10 cellular contexts compared by ENCODE assay signal in the genomic region with DNA sequence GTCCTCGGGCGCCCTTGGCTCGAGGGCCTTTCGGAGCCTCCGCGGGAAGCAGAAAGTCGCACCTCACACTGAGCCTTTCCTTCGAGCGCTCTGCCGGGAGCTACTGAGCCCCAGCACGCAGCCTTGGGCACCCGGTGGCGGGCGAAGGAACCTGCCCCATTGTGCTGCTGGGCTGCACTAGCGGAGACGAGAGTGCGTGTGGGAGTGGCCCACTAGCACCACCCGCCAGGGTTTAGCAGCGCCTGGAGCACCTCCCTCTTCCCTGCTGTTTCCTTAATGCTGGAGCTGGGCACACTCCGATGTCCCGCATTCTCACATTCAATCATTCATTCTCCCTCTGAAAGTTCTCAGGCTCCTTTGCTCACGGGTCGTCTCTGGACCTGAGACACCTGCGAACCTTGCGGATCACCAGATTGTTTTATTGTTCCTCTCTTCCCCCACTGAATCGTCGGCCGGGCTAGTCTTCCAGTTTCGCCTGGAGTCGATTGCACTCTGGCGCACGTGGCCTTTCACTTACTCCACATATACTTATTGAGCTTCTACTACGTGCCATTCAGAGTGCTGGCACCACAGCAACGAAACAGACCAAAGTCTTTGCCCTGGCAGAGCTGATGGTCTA. TPM values are rescaled to one million over a fixed set of nuclear protein-coding genes. Genes with fewer than 3 reads are reported as not detected.
DNase-seq lines count a peak whose midpoint lies in the region; ATAC-seq, FAIRE-seq and TF ChIP-seq lines count a peak whose summit lies in the region.
"Had no signal": no experiment of that assay in that cellular context is flagged by ENCODE, and none has a peak within 500 bp of the region (broad histone marks: within the 10 kb centered on the region; RNA-seq: fewer than 3 reads in every experiment).

No MANE protein-coding gene starts in this region.

- H3K9me3 Mint-ChIP-seq in Calu3 (ENCODE audit: low read depth, unreplicated experiment) (no peaks in the 10 kb centered on the region), GM23338 (peaks cover 3% of the 10 kb centered on the region; the same call in 2 of the 3 replicates), astrocyte (ENCODE audit: unreplicated experiment) (peaks cover 34% of the 10 kb centered on the region)
- peaks cover 0 to 27% (median 9%) of the 10 kb centered on the region in 9 donors for H3K9me3 Mint-ChIP-seq in naive thymus-derived CD8-positive, alpha-beta T cell

- 4% methylated on average over 34 of the region's 34 CpGs for WGBS in GM23248 (ENCODE audit: low coverage in 1 of 2, low lambda C conversion rate in 2 of 2, missing lambda C conversion rate in 2 of 2), 2 experiments

- H3K36me3 Mint-ChIP-seq in Calu3 (ENCODE audit: insufficient read depth, unreplicated experiment) = peaks cover 18% of the 10 kb centered on the region
- no peaks in the 10 kb centered on the region; the same call in 2 of the 3 replicates for H3K36me3 Mint-ChIP-seq in GM23338 (ENCODE audit: low read depth)
- H3K36me3 Mint-ChIP-seq in astrocyte (ENCODE audit: low read depth, unreplicated experiment) = peaks cover 6% of the 10 kb centered on the region
- H3K36me3 Mint-ChIP-seq in naive thymus-derived CD8-positive, alpha-beta T cell = peaks cover 0 to 25% (median 11%) of the 10 kb centered on the region in 3 donors

- BruUV-seq in Calu3 (replicated peaks; lab: Mats Ljungman, UMichigan) = no TSS peak

- H3K4me1 ChIP-seq in GM23338 (ENCODE audit: insufficient read depth) (peaks cover 64% of the 10 kb centered on the region), astrocyte (ENCODE audit: insufficient read depth, low read length) (peaks cover 5% of the 10 kb centered on the region), GM23248 (ENCODE audit: insufficient read depth) (no peaks in the 10 kb centered on the region)

- no peak for TF ChIP-seq CTCF in Calu3 (IDR thresholded peaks at IDR 0.05; ENCODE audit: unreplicated experiment)
- TF ChIP-seq CTCF in GM23338 (conservative IDR thresholded peaks at IDR 0.05; ENCODE audit: low read depth in 2 of 2) = no peak
- TF ChIP-seq CTCF in astrocyte (IDR thresholded peaks at IDR 0.05; ENCODE audit: insufficient read depth, low read depth, low read length) = no peak

- CTCF ChIA-PET in Calu3 (lab: Charles Lee) = interaction anchor here (0.6 kb wide), 2 partner anchors 12 to 61 kb away, joined by 3 to 5 read pairs; no protein-coding TSS in a partner anchor

- H3K4me3 Mint-ChIP-seq in Calu3 (ENCODE audit: low read depth, unreplicated experiment) (peak overlapping the region; percentile 70), GM23338 (peak overlapping the region; percentile 53), astrocyte (ENCODE audit: unreplicated experiment) (no peak overlapping the region)
- peak overlapping the region in 8 of 10 donors; percentile 3 to 70 (median 38) for H3K4me3 Mint-ChIP-seq in naive thymus-derived CD8-positive, alpha-beta T cell

- H3K4me2 ChIP-seq in GM23338 (peak overlapping the region; percentile 75), astrocyte (ENCODE audit: low read length) (no peak overlapping the region), GM23248 (ENCODE audit: unreplicated experiment) (no peak overlapping the region)

- H3K79me2 ChIP-seq in GM23338 (replicated peaks; ENCODE audit: insufficient read depth) (no peaks in the 10 kb centered on the region), astrocyte (ENCODE audit: insufficient read depth, low read length) (no peaks in the 10 kb centered on the region), GM23248 (ENCODE audit: insufficient read depth) (no peaks in the 10 kb centered on the region)

- peak; percentile 56 for ATAC-seq in GM23338
- ATAC-seq in naive thymus-derived CD8-positive, alpha-beta T cell = no peak
- ATAC-seq in HG03280 (IDR thresholded peaks at IDR 0.05; ENCODE audit: unreplicated experiment) = no peak
- no peak for ATAC-seq in HG03354 (IDR thresholded peaks at IDR 0.05; ENCODE audit: poor library complexity, severe bottlenecking, unreplicated experiment)

- H3F3A ChIP-seq in GM23338 (replicated peaks; ENCODE audit: low read depth) (peaks cover 31% of the 10 kb centered on the region), GM23248 (ENCODE audit: insufficient read depth) (no peaks in the 10 kb centered on the region)

- in situ Hi-C loops in GM23248 (cut with MboI) = no loop called here

- H3K27ac Mint-ChIP-seq in Calu3 (ENCODE audit: unreplicated experiment) = no peak overlapping the region
- no peak overlapping the region for H3K27ac Mint-ChIP-seq in GM23338
- H3K27ac Mint-ChIP-seq in astrocyte (ENCODE audit: unreplicated experiment) = peak overlapping the region; percentile 89
- no peak overlapping the region for H3K27ac Mint-ChIP-seq in naive thymus-derived CD8-positive, alpha-beta T cell

- no peak overlapping the region for H2AFZ ChIP-seq in GM23338
- no peak overlapping the region for H2AFZ ChIP-seq in astrocyte (ENCODE audit: low read depth, low read length)
- no peak overlapping the region for H2AFZ ChIP-seq in GM23248

- no peaks in the 10 kb centered on the region for H3K9me2 ChIP-seq in GM23338 (ENCODE audit: insufficient read depth)
- no peaks in the 10 kb centered on the region for H3K9me2 ChIP-seq in GM23248 (ENCODE audit: insufficient read depth)

- intact Hi-C loops in Calu3 (cut with micrococcal nuclease; ENCODE audit: unreplicated experiment) = no loop called here

- H3K36me3 ChIP-seq in GM23338 (ENCODE audit: insufficient read depth) = no peaks in the 10 kb centered on the region
- H3K36me3 ChIP-seq in astrocyte (ENCODE audit: insufficient read depth, low read length) = no peaks in the 10 kb centered on the region
- H3K36me3 ChIP-seq in GM23248 (ENCODE audit: low read depth) = no peaks in the 10 kb centered on the region

- no peak for FAIRE-seq in astrocyte (lab: Jason Lieb, UNC)

- H4K20me1 ChIP-seq in GM23338 (replicated peaks; ENCODE audit: insufficient read depth) (peaks cover 53% of the 10 kb centered on the region), astrocyte (ENCODE audit: insufficient read depth, low read length) (no peaks in the 10 kb centered on the region), GM23248 (ENCODE audit: insufficient read depth) (no peaks in the 10 kb centered on the region)

- peak; percentile 66 for DNase-seq in Calu3
- peak; percentile 68 for DNase-seq in GM23338 (ENCODE audit: low spot score)
- DNase-seq in astrocyte (ENCODE audit: low read depth) = no peak
- DNase-seq in naive thymus-derived CD8-positive, alpha-beta T cell = no peak
- DNase-seq in SK-N-DZ (ENCODE audit: low spot score) = no peak
- DNase-seq in GM23248 = no peak
- DNase-seq: SHP77 treated with DMSO at 0.1 percent for 48 hours; stimulated activated CD4-positive, alpha-beta T cell treated with anti-CD3 and anti-CD28 coated beads, Interleukin-2, amount 100 ng/mL, for 48 hours had no signal

- POLR2A ChIA-PET in naive thymus-derived CD8-positive, alpha-beta T cell (lab: Charles Lee) = no interaction called here

- H3K27me3 Mint-ChIP-seq in Calu3 (ENCODE audit: unreplicated experiment) = peaks cover 99% of the 10 kb centered on the region
- H3K27me3 Mint-ChIP-seq in GM23338 (ENCODE audit: insufficient read depth, low read depth, poor library complexity) = peaks cover 100% of the 10 kb centered on the region
- H3K27me3 Mint-ChIP-seq in astrocyte (ENCODE audit: low read depth, unreplicated experiment) = peaks cover 96% of the 10 kb centered on the region
- H3K27me3 Mint-ChIP-seq in naive thymus-derived CD8-positive, alpha-beta T cell = peaks cover 51 to 100% (median 86%) of the 10 kb centered on the region in 5 donors

- peaks cover 11% of the 10 kb centered on the region for H3K9me3 ChIP-seq in astrocyte (ENCODE audit: insufficient read depth, low read depth, low read length)
- no peaks in the 10 kb centered on the region for H3K9me3 ChIP-seq in GM23248 (ENCODE audit: low read depth)

- H3K27ac ChIP-seq in GM23338 (ENCODE audit: low read depth) (no peak overlapping the region), astrocyte (ENCODE audit: low read depth, low read length) (no peak overlapping the region), GM23248 (no peak overlapping the region)

- H3K4me3 ChIP-seq in GM23338 = peak overlapping the region; percentile 47
- no peak overlapping the region for H3K4me3 ChIP-seq in astrocyte (ENCODE audit: insufficient read depth, low read depth, low read length)
- H3K4me3 ChIP-seq in GM23248 = no peak overlapping the region

- H3K9ac ChIP-seq in astrocyte (ENCODE audit: low read length) (no peak overlapping the region), GM23248 (no peak overlapping the region)

- H3K27me3 ChIP-seq in GM23338 (ENCODE audit: insufficient read depth) (peaks cover 100% of the 10 kb centered on the region), astrocyte (ENCODE audit: insufficient read depth, low read length) (peaks cover 98% of the 10 kb centered on the region), GM23248 (replicated peaks; ENCODE audit: insufficient read depth) (peaks cover 100% of the 10 kb centered on the region)

- H3K4me1 Mint-ChIP-seq in Calu3 (ENCODE audit: low read depth, unreplicated experiment) (peaks cover 44% of the 10 kb centered on the region), GM23338 (peaks cover 68% of the 10 kb centered on the region), astrocyte (ENCODE audit: low read depth, unreplicated experiment) (peaks cover 1% of the 10 kb centered on the region)
- H3K4me1 Mint-ChIP-seq in naive thymus-derived CD8-positive, alpha-beta T cell = peaks cover 22 to 53% (median 33%) of the 10 kb centered on the region in 4 donors

TF ChIP-seq in GM23338, 12 proteins besides CTCF, POLR2A, EP300 and RAD21:
- no peak for TF ChIP-seq EZH2phosphoT487 (IDR thresholded peaks at IDR 0.05; ENCODE audit: unreplicated experiment)
- peak; percentile 98 for TF ChIP-seq EZH2 (IDR thresholded peaks at IDR 0.05; ENCODE audit: low read depth, unreplicated experiment)
TF ChIP-seq in GM23338: peak in this region for 1.

RNA-seq across cellular contexts. Expression of a gene that starts 8.4 kb away (rescaled TPM):
- total RNA-seq in Calu3 (2022) (not detected in 2 replicates), astrocyte (not detected in 2 replicates)
- total RNA-seq in GM23338 (2014; rRNA removed; shearing (Covaris generic)) = not detected in 2 replicates
- polyA plus RNA-seq in GM23338 (2016; fragmentation: Nextera tagmentation; extraction: Ambion mirVana) (not detected in 2 replicates), GM23248 (2016; fragmentation: Nextera tagmentation; extraction: Ambion mirVana) (not detected in 2 replicates)
- not detected for total RNA-seq in naive thymus-derived CD8-positive, alpha-beta T cell
- not detected for polyA plus RNA-seq in naive thymus-derived CD8-positive, alpha-beta T cell
- polyA plus RNA-seq in SK-N-DZ (2014; cell fraction: cytosol; rRNA removed) = not detected in 2 replicates
- not detected in 2 replicates for polyA plus RNA-seq in SK-N-DZ (2014; cell fraction: nucleus; rRNA removed)
- not detected in 2 replicates for total RNA-seq in GM23248 (2014; rRNA removed; shearing (Covaris generic))

Comparison
In these comparisons a context has a peak if more than half of its experiments do, and no peak if none do; other contexts are left out.
1. DNase-seq: peak in Calu3 (single experiment) and GM23338 (single experiment); none in astrocyte (single experiment), naive thymus-derived CD8-positive, alpha-beta T cell (0 of 10), SK-N-DZ (single experiment) and GM23248 (single experiment).